ENCODE assay signal across 8 cellular contexts in the genomic region with DNA sequence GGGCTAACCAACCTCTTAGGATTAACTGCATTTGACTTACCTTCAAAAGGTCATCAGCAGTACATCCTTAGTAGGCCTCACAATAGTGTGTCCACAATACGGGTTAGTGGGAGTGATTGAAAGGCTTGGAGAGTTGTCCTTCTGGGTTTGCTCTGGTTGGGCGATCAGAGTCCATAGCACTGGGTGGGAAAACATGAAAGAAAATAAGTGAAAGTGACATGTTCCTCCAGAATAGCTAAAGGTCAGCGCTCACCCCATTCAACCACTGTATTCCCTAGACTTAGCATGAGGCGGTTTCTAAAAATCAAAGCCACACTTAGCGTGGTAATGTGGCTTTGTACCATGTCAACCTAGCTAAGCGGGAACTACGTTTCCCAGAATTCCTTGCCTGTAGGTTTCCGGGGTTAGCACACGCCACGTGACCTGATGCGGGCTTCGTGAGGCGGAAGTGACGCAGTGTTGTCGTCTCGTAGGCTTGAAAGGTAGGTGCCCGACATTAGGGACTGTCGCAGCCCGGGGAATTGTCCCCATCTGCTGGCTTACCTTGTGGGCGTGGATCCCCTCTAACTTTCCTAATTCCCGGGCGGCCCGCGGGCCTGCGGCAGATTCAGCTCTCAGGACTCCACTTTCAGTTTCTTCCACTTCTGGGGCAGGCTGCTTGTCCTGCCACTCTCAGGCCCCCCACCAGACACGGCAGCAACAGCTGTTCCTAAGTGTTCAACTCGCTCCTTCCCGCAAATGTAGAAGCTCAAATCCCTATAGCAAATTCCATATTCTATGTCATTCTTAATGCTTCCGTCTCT. TPM values are rescaled to one million over a fixed set of nuclear protein-coding genes. Genes with fewer than 3 reads are reported as not detected.
A peak's percentile ranks its signal among the peaks of the same experiment; 100 is the strongest.
DNase-seq lines count a peak whose midpoint lies in the region; TF ChIP-seq lines count a peak whose summit lies in the region.

No MANE protein-coding gene starts in this region.

- H3K36me3 Mint-ChIP-seq in Caco-2 (ENCODE audit: insufficient read depth, unreplicated experiment) (no peaks in the 10 kb centered on the region), endothelial cell (ENCODE audit: low read depth, unreplicated experiment) (no peaks in the 10 kb centered on the region), mesothelial cell of epicardium (peaks cover 2% of the 10 kb centered on the region)

- DNase-seq in Caco-2, result peak; percentile 87 to 92
- DNase-seq in GM20000 (ENCODE audit: low spot score), result peak; percentile 85
- DNase-seq in HT-29 (ENCODE audit: low spot score), result peak; percentile 93
- DNase-seq in NOMO-1 treated with DMSO at 0.1 percent for 48 hours (lab: John Stamatoyannopoulos, UW; ENCODE audit: unreplicated experiment), result peak; percentile 93
- DNase-seq in activated CD8-positive, alpha-beta memory T cell treated with anti-CD3 and anti-CD28 coated beads, Interleukin-2, amount 50 U/mL, for 24 hours (ENCODE audit: extremely low read depth), result peak; percentile 71
- DNase-seq in endothelial cell (ENCODE audit: low spot score), result peak; percentile 65
- peak; percentile 61 to 71 for DNase-seq in mesothelial cell of epicardium (ENCODE audit: low spot score in 2 of 2, unreplicated experiment in 2 of 2)
- DNase-seq in stimulated activated CD8-positive, alpha-beta memory T cell treated with anti-CD3 and anti-CD28 coated beads, Interleukin-15, amount 100 ng/mL, for 48 hours (ENCODE audit: low read depth in 2 of 2), result peak; percentile 72 to 76

- H3K4me1 Mint-ChIP-seq in Caco-2 (ENCODE audit: low read depth, unreplicated experiment) (peaks cover under 1% of the 10 kb centered on the region), endothelial cell (ENCODE audit: unreplicated experiment) (peaks cover 8% of the 10 kb centered on the region), mesothelial cell of epicardium (peaks cover 5% of the 10 kb centered on the region)

- H3K27me3 Mint-ChIP-seq in Caco-2 (ENCODE audit: insufficient read depth, unreplicated experiment) (peaks cover 6% of the 10 kb centered on the region), endothelial cell (ENCODE audit: unreplicated experiment) (peaks cover 4% of the 10 kb centered on the region), mesothelial cell of epicardium (ENCODE audit: low read depth) (peaks cover 47% of the 10 kb centered on the region)

- no peaks in the 10 kb centered on the region for H3K4me1 ChIP-seq in Caco-2

- intact Hi-C loops in Caco-2 (cut with micrococcal nuclease; ENCODE audit: unreplicated experiment), result loop anchor here (1.0 kb wide), 2 partner anchors 162 to 381 kb away; no protein-coding TSS in a partner anchor

- H3K9me3 Mint-ChIP-seq in Caco-2 (ENCODE audit: unreplicated experiment) (no peaks in the 10 kb centered on the region), endothelial cell (ENCODE audit: unreplicated experiment) (no peaks in the 10 kb centered on the region), mesothelial cell of epicardium (peaks cover 19% of the 10 kb centered on the region)

- TF ChIP-seq CTCF in Caco-2 (IDR thresholded peaks at IDR 0.05; ENCODE audit: insufficient read depth in 1 of 2, low read depth in 1 of 2, low read length in 1 of 2, severe bottlenecking in 1 of 2, unreplicated experiment in 1 of 2), result peak in 1 of 2 experiments; percentile 56
- peak; percentile 11 for TF ChIP-seq CTCF in GM20000 (IDR thresholded peaks at IDR 0.05; ENCODE audit: extremely low read depth, missing control alignments)
- no peak for TF ChIP-seq CTCF in endothelial cell (IDR thresholded peaks at IDR 0.05; ENCODE audit: unreplicated experiment)
- no peak for TF ChIP-seq CTCF in mesothelial cell of epicardium (IDR thresholded peaks at IDR 0.05; ENCODE audit: unreplicated experiment)

- no peaks in the 10 kb centered on the region; the same call in 1 of the 2 replicates for H3K9me3 ChIP-seq in Caco-2

- POLR2A ChIA-PET in Caco-2 (lab: Charles Lee), result interaction anchor here (0.6 kb wide), 1 partner anchor 127 kb away, joined by 3 read pairs; no protein-coding TSS in a partner anchor

- CTCF ChIA-PET in Caco-2 (lab: Charles Lee), result interaction anchor here (0.7 to 1.4 kb wide), 4 partner anchors 94 to 162 kb away, joined by 3 to 12 read pairs (median 4); no protein-coding TSS in a partner anchor

- peak overlapping the region; percentile 90 for H3K4me3 Mint-ChIP-seq in Caco-2 (ENCODE audit: unreplicated experiment)
- H3K4me3 Mint-ChIP-seq in endothelial cell (ENCODE audit: unreplicated experiment), result peak overlapping the region; percentile 91
- H3K4me3 Mint-ChIP-seq in mesothelial cell of epicardium, result peak overlapping the region; percentile 91

- H3K36me3 ChIP-seq in Caco-2 (ENCODE audit: control insufficient read depth, insufficient read depth, low read length), result no peaks in the 10 kb centered on the region

- no peaks in the 10 kb centered on the region for H3K27me3 ChIP-seq in Caco-2 (replicated peaks; ENCODE audit: control insufficient read depth, insufficient read depth, low read length)

- BruUV-seq in Caco-2 (replicated peaks; lab: Mats Ljungman, UMichigan), result no TSS peak

- H3K4me3 ChIP-seq in Caco-2 (ENCODE audit: low read depth, low read length), result peak overlapping the region; percentile 52

- H3K27ac Mint-ChIP-seq in Caco-2 (ENCODE audit: unreplicated experiment) (peak overlapping the region; percentile 89), endothelial cell (ENCODE audit: unreplicated experiment) (peak overlapping the region; percentile 93), mesothelial cell of epicardium (peak overlapping the region; percentile 95)

RNA-seq across cellular contexts. Expression of a gene that starts 19.8 kb away (rescaled TPM):
- total RNA-seq in Caco-2 (2022) (not detected in 2 replicates), endothelial cell (ENCODE audit: unreplicated experiment) (not detected), mesothelial cell of epicardium (not detected in 3 replicates)
- 0.18 TPM in 1 of 2 replicates, not detected in the other for total RNA-seq in HT-29 (2014; rRNA removed; shearing (Covaris generic))

Comparison
In these comparisons a context has a peak if more than half of its experiments do, and no peak if none do; other contexts are left out.
1. Peak in every context shown above with its lines: DNase-seq and H3K4me3 ChIP-seq.